In the genomic region with DNA sequence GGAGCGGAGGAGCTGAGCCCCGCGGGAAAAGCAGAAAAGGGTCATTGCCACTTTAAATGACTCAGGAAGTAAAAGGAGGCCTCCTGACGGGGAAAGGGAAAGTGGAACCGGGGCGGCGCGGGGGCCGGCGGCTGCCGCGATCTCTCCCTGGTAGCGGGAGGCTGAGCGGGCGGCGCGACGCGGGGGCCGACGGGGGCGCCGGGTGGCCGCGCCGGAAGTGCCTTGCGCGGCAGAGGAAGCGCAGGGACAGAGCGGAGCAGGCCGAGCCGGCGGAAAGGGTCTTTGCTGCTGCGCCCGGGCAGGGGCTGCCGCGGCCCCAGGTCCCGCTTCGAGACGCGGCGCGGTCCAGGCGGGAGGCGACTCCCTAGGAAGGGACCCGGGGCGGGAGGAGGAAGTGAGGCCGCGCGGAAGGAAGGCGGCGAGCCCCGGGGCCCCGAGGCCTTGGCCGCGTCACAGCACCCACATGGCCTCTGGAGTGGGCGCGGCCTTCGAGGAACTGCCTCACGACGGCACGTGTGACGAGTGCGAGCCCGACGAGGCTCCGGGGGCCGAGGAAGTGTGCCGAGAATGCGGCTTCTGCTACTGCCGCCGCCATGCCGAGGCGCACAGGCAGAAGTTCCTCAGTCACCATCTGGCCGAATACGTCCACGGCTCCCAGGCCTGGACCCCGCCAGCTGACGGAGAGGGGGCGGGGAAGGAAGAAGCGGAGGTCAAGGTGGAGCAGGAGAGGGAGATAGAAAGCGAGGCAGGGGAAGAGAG, we compare ENCODE assay signal across 1 cellular context.
TF ChIP-seq lines count a peak whose summit lies in the region.

A gene with protein sequence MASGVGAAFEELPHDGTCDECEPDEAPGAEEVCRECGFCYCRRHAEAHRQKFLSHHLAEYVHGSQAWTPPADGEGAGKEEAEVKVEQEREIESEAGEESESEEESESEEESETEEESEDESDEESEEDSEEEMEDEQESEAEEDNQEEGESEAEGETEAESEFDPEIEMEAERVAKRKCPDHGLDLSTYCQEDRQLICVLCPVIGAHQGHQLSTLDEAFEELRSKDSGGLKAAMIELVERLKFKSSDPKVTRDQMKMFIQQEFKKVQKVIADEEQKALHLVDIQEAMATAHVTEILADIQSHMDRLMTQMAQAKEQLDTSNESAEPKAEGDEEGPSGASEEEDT (plus strand): TSS at position 127 of the 759 bp plus-strand sequence. CDS start 337 bp downstream, at position 464.

TF ChIP-seq in HepG2, 621 proteins besides CTCF, POLR2A, EP300 and RAD21 (continued from another document and continues in another):
- peak; percentile 63 for TF ChIP-seq SP2 (CRISPR knock-in tag; IDR thresholded peaks at IDR 0.05)
- TF ChIP-seq, protein P1, sequence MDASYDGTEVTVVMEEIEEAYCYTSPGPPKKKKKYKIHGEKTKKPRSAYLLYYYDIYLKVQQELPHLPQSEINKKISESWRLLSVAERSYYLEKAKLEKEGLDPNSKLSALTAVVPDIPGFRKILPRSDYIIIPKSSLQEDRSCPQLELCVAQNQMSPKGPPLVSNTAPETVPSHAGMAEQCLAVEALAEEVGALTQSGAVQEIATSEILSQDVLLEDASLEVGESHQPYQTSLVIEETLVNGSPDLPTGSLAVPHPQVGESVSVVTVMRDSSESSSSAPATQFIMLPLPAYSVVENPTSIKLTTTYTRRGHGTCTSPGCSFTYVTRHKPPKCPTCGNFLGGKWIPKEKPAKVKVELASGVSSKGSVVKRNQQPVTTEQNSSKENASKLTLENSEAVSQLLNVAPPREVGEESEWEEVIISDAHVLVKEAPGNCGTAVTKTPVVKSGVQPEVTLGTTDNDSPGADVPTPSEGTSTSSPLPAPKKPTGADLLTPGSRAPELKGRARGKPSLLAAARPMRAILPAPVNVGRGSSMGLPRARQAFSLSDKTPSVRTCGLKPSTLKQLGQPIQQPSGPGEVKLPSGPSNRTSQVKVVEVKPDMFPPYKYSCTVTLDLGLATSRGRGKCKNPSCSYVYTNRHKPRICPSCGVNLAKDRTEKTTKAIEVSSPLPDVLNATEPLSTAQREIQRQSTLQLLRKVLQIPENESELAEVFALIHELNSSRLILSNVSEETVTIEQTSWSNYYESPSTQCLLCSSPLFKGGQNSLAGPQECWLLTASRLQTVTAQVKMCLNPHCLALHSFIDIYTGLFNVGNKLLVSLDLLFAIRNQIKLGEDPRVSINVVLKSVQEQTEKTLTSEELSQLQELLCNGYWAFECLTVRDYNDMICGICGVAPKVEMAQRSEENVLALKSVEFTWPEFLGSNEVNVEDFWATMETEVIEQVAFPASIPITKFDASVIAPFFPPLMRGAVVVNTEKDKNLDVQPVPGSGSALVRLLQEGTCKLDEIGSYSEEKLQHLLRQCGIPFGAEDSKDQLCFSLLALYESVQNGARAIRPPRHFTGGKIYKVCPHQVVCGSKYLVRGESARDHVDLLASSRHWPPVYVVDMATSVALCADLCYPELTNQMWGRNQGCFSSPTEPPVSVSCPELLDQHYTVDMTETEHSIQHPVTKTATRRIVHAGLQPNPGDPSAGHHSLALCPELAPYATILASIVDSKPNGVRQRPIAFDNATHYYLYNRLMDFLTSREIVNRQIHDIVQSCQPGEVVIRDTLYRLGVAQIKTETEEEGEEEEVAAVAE (CRISPR knock-in tag; IDR thresholded peaks at IDR 0.05; ENCODE audit: borderline replicate concordance): peak; percentile 65
- TF ChIP-seq TCF12 (IDR thresholded peaks at IDR 0.05): no peak
- TF ChIP-seq TCF12 (CRISPR knock-in tag; IDR thresholded peaks at IDR 0.05): peak; percentile 70; the same call in 1 of the 2 replicates
- TF ChIP-seq, protein P2, sequence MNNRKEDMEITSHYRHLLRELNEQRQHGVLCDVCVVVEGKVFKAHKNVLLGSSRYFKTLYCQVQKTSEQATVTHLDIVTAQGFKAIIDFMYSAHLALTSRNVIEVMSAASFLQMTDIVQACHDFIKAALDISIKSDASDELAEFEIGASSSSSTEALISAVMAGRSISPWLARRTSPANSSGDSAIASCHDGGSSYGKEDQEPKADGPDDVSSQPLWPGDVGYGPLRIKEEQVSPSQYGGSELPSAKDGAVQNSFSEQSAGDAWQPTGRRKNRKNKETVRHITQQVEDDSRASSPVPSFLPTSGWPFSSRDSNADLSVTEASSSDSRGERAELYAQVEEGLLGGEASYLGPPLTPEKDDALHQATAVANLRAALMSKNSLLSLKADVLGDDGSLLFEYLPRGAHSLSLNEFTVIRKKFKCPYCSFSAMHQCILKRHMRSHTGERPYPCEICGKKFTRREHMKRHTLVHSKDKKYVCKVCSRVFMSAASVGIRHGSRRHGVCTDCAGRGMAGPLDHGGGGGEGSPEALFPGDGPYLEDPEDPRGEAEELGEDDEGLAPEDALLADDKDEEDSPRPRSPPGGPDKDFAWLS (CRISPR knock-in tag; IDR thresholded peaks at IDR 0.05; ENCODE audit: borderline replicate concordance): peak; percentile 67; the same call in 1 of the 2 replicates
- no peak; the same call in 1 of the 2 replicates for TF ChIP-seq STAG1 (CRISPR knock-in tag; IDR thresholded peaks at IDR 0.05)
- peak; percentile 61; the same call in 1 of the 2 replicates for TF ChIP-seq MTA1 (CRISPR knock-in tag; IDR thresholded peaks at IDR 0.05; ENCODE audit: borderline replicate concordance)
- TF ChIP-seq KDM5B (CRISPR knock-in tag; IDR thresholded peaks at IDR 0.05; ENCODE audit: borderline replicate concordance): peak; percentile 100
- peak; percentile 63; the same call in 1 of the 2 replicates for TF ChIP-seq ZNF598 (CRISPR knock-in tag; IDR thresholded peaks at IDR 0.05; ENCODE audit: borderline replicate concordance)
- TF ChIP-seq, protein P3, sequence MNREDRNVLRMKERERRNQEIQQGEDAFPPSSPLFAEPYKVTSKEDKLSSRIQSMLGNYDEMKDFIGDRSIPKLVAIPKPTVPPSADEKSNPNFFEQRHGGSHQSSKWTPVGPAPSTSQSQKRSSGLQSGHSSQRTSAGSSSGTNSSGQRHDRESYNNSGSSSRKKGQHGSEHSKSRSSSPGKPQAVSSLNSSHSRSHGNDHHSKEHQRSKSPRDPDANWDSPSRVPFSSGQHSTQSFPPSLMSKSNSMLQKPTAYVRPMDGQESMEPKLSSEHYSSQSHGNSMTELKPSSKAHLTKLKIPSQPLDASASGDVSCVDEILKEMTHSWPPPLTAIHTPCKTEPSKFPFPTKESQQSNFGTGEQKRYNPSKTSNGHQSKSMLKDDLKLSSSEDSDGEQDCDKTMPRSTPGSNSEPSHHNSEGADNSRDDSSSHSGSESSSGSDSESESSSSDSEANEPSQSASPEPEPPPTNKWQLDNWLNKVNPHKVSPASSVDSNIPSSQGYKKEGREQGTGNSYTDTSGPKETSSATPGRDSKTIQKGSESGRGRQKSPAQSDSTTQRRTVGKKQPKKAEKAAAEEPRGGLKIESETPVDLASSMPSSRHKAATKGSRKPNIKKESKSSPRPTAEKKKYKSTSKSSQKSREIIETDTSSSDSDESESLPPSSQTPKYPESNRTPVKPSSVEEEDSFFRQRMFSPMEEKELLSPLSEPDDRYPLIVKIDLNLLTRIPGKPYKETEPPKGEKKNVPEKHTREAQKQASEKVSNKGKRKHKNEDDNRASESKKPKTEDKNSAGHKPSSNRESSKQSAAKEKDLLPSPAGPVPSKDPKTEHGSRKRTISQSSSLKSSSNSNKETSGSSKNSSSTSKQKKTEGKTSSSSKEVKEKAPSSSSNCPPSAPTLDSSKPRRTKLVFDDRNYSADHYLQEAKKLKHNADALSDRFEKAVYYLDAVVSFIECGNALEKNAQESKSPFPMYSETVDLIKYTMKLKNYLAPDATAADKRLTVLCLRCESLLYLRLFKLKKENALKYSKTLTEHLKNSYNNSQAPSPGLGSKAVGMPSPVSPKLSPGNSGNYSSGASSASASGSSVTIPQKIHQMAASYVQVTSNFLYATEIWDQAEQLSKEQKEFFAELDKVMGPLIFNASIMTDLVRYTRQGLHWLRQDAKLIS (CRISPR knock-in tag; IDR thresholded peaks at IDR 0.05): no peak; the same call in 1 of the 2 replicates
- TF ChIP-seq ZNF501 (CRISPR knock-in tag; IDR thresholded peaks at IDR 0.05): peak; percentile 76; the same call in 1 of the 2 replicates
- no peak for TF ChIP-seq MBD4 (IDR thresholded peaks at IDR 0.05; ENCODE audit: borderline replicate concordance, low read length)
- TF ChIP-seq, protein P4, sequence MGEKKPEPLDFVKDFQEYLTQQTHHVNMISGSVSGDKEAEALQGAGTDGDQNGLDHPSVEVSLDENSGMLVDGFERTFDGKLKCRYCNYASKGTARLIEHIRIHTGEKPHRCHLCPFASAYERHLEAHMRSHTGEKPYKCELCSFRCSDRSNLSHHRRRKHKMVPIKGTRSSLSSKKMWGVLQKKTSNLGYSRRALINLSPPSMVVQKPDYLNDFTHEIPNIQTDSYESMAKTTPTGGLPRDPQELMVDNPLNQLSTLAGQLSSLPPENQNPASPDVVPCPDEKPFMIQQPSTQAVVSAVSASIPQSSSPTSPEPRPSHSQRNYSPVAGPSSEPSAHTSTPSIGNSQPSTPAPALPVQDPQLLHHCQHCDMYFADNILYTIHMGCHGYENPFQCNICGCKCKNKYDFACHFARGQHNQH (CRISPR knock-in tag; IDR thresholded peaks at IDR 0.05): peak; percentile 27
- TF ChIP-seq ZNF326 (CRISPR knock-in tag; IDR thresholded peaks at IDR 0.05; ENCODE audit: borderline replicate concordance): no peak
- peak; percentile 64; the same call in 1 of the 2 replicates for TF ChIP-seq FOXA3 (CRISPR knock-in tag; IDR thresholded peaks at IDR 0.05)
- peak; percentile 85 for TF ChIP-seq SMYD3 (CRISPR knock-in tag; IDR thresholded peaks at IDR 0.05)
- TF ChIP-seq ZBTB21 (CRISPR knock-in tag; IDR thresholded peaks at IDR 0.05): 0 out of 2 replicates have a peak, but pooled peaks have one; percentile 36
- peak; percentile 91 for TF ChIP-seq ZNF12 (CRISPR knock-in tag; IDR thresholded peaks at IDR 0.05)
- no peak for TF ChIP-seq NR2F1 (CRISPR knock-in tag; IDR thresholded peaks at IDR 0.05)
- 0 out of 2 replicates have a peak, but pooled peaks have one; percentile 69 for TF ChIP-seq PRMT3 (CRISPR knock-in tag; IDR thresholded peaks at IDR 0.05; ENCODE audit: borderline replicate concordance, low read depth)
- TF ChIP-seq, protein P5, sequence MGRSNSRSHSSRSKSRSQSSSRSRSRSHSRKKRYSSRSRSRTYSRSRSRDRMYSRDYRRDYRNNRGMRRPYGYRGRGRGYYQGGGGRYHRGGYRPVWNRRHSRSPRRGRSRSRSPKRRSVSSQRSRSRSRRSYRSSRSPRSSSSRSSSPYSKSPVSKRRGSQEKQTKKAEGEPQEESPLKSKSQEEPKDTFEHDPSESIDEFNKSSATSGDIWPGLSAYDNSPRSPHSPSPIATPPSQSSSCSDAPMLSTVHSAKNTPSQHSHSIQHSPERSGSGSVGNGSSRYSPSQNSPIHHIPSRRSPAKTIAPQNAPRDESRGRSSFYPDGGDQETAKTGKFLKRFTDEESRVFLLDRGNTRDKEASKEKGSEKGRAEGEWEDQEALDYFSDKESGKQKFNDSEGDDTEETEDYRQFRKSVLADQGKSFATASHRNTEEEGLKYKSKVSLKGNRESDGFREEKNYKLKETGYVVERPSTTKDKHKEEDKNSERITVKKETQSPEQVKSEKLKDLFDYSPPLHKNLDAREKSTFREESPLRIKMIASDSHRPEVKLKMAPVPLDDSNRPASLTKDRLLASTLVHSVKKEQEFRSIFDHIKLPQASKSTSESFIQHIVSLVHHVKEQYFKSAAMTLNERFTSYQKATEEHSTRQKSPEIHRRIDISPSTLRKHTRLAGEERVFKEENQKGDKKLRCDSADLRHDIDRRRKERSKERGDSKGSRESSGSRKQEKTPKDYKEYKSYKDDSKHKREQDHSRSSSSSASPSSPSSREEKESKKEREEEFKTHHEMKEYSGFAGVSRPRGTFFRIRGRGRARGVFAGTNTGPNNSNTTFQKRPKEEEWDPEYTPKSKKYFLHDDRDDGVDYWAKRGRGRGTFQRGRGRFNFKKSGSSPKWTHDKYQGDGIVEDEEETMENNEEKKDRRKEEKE (IDR thresholded peaks at IDR 0.05): no peak
- TF ChIP-seq IKZF1 (IDR thresholded peaks at IDR 0.05): no peak
- 0 out of 2 replicates have a peak, but pooled peaks have one; percentile 66 for TF ChIP-seq ZNF34 (CRISPR knock-in tag; IDR thresholded peaks at IDR 0.05; ENCODE audit: borderline replicate concordance)
- TF ChIP-seq, protein P6, sequence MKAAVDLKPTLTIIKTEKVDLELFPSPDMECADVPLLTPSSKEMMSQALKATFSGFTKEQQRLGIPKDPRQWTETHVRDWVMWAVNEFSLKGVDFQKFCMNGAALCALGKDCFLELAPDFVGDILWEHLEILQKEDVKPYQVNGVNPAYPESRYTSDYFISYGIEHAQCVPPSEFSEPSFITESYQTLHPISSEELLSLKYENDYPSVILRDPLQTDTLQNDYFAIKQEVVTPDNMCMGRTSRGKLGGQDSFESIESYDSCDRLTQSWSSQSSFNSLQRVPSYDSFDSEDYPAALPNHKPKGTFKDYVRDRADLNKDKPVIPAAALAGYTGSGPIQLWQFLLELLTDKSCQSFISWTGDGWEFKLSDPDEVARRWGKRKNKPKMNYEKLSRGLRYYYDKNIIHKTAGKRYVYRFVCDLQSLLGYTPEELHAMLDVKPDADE (CRISPR knock-in tag; IDR thresholded peaks at IDR 0.05): peak; percentile 98
- peak; percentile 60 for TF ChIP-seq SKI (IDR thresholded peaks at IDR 0.05; ENCODE audit: partially characterized antibody)
- TF ChIP-seq MIER2 (CRISPR knock-in tag; IDR thresholded peaks at IDR 0.05): peak; percentile 50; the same call in 1 of the 2 replicates
- no peak for TF ChIP-seq SCMH1 (CRISPR knock-in tag; IDR thresholded peaks at IDR 0.05; ENCODE audit: borderline replicate concordance)
- peak; percentile 99 for TF ChIP-seq ZNF563 (CRISPR knock-in tag; IDR thresholded peaks at IDR 0.05)
- peak; percentile 85; the same call in 1 of the 2 replicates for TF ChIP-seq KDM1A (CRISPR knock-in tag; IDR thresholded peaks at IDR 0.05)
- peak; percentile 99; the same call in 1 of the 2 replicates for TF ChIP-seq ZNF766 (CRISPR knock-in tag; IDR thresholded peaks at IDR 0.05; ENCODE audit: borderline replicate concordance)
- no peak for TF ChIP-seq CBX2 (IDR thresholded peaks at IDR 0.05; ENCODE audit: low read depth, low read length)
- 0 out of 2 replicates have a peak, but pooled peaks have one; percentile 25 for TF ChIP-seq CBX2 (CRISPR knock-in tag; IDR thresholded peaks at IDR 0.05; ENCODE audit: low read depth)
- TF ChIP-seq TEAD3 (CRISPR knock-in tag; optimal IDR thresholded peaks at IDR 0.05; ENCODE audit: borderline replicate concordance): peak; percentile 41
- no peak for TF ChIP-seq ZNF207 (IDR thresholded peaks at IDR 0.05; ENCODE audit: borderline replicate concordance)
- TF ChIP-seq RBM39 (IDR thresholded peaks at IDR 0.05; ENCODE audit: low read depth, low read length, poor library complexity, severe bottlenecking): peak; percentile 50
- TF ChIP-seq FLYWCH1 (CRISPR knock-in tag; IDR thresholded peaks at IDR 0.05): peak; percentile 98
- peak; percentile 98 for TF ChIP-seq ZNF451 (CRISPR knock-in tag; IDR thresholded peaks at IDR 0.05)
- TF ChIP-seq NFKBIZ (CRISPR knock-in tag; IDR thresholded peaks at IDR 0.05): peak; percentile 74; the same call in 1 of the 2 replicates
- TF ChIP-seq LCORL (IDR thresholded peaks at IDR 0.05): 0 out of 2 replicates have a peak, but pooled peaks have one; percentile 8
- 0 out of 2 replicates have a peak, but pooled peaks have one; percentile 26 for TF ChIP-seq LCORL (CRISPR knock-in tag; IDR thresholded peaks at IDR 0.05)
- peak; percentile 99 for TF ChIP-seq ZNF776 (CRISPR knock-in tag; IDR thresholded peaks at IDR 0.05)
- TF ChIP-seq ZNF761 (CRISPR knock-in tag; conservative IDR thresholded peaks at IDR 0.05): peak; percentile 96
- TF ChIP-seq, protein P7, sequence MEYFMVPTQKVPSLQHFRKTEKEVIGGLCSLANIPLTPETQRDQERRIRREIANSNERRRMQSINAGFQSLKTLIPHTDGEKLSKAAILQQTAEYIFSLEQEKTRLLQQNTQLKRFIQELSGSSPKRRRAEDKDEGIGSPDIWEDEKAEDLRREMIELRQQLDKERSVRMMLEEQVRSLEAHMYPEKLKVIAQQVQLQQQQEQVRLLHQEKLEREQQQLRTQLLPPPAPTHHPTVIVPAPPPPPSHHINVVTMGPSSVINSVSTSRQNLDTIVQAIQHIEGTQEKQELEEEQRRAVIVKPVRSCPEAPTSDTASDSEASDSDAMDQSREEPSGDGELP (IDR thresholded peaks at IDR 0.05; ENCODE audit: borderline replicate concordance, low read depth): no peak
